Comparison of ENCODE assay signal across 1 cellular context in genomic region chr19:33333615-33334014, GRCh38.
TF ChIP-seq lines count a peak whose summit lies in the region.

No MANE protein-coding gene starts in this region.

TF ChIP-seq in K562, 482 proteins besides CTCF, POLR2A, EP300 and RAD21 (continued from another document):
- no peak for TF ChIP-seq NKRF (IDR thresholded peaks at IDR 0.05; ENCODE audit: borderline replicate concordance)
- no peak for TF ChIP-seq KDM1A (IDR thresholded peaks at IDR 0.05)
- no peak for TF ChIP-seq FOXK1 (CRISPR knock-in tag; IDR thresholded peaks at IDR 0.05; ENCODE audit: borderline replicate concordance)
